In the genomic region with DNA sequence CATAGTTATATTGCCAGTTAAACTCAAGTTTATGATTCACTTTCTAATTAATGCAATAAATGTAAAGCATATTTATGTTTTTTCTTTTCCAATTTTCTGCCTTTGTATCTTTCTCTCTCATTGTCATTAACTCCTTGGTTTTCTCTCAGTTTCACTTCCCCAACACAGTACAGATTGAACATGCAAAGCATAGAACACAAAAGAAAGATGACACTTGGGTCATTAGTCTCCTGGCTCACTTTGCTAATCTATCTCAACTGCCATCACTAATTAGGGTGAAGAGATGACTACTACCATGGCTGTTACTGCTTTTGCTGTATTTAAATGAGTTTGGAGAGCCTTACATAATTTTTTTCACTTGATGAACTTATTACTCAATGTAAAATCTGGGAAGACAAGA, we compare ENCODE assay signal across 19 cellular contexts. TPM values are rescaled to one million over a fixed set of nuclear protein-coding genes. Genes with fewer than 3 reads are reported as not detected.
DNase-seq lines count a peak whose midpoint lies in the region; ATAC-seq, FAIRE-seq and TF ChIP-seq lines count a peak whose summit lies in the region.
"Had no signal": no experiment of that assay in that cellular context is flagged by ENCODE, and none has a peak within 500 bp of the region (broad histone marks: within the 10 kb centered on the region; RNA-seq: fewer than 3 reads in every experiment).

No MANE protein-coding gene starts in this region.

- peak; percentile 52 for FAIRE-seq in GM12878 (lab: Jason Lieb, UNC)
- FAIRE-seq: GM19239, islet of Langerhans had no signal

- H3K9me3 ChIP-seq in GM12878 (replicated peaks; ENCODE audit: control insufficient read depth, insufficient read depth, low read length) = no peaks in the 10 kb centered on the region; the same call in 2 of the 3 replicates

- no peak for TF ChIP-seq POLR2A in GM12878 (IDR thresholded peaks at IDR 0.05; ENCODE audit: low read depth, low read length)

- POLR2A ChIA-PET in GM12878 (lab: Charles Lee) = no interaction called here

- H3K27ac ChIP-seq in GM12878 (ENCODE audit: control insufficient read depth, insufficient read depth) = no peak overlapping the region
- H3K27ac ChIP-seq: BLaER1 treated with 17β-estradiol and CSF1 and Interleukin-3, amounts not matched to agents 10 nM and 100 nM had no signal

- no peak for TF ChIP-seq RAD21 in GM12878 (IDR thresholded peaks at IDR 0.05; ENCODE audit: insufficient read depth, low read depth, low read length)

- H3K4me2 ChIP-seq in GM12878 (ENCODE audit: control insufficient read depth, insufficient read depth) = no peak overlapping the region
- H3K4me2 ChIP-seq: BLaER1 treated with 17β-estradiol and CSF1 and Interleukin-3, amounts not matched to agents 10 nM and 100 nM had no signal

- SMC1A ChIA-PET in GM12878 (lab: Charles Lee; ENCODE audit: uncharacterized antibody, unreplicated experiment) = interaction anchor here (0.6 to 1.3 kb wide), 2 partner anchors 9 to 1446 kb away, joined by 3 to 4 read pairs; no protein-coding TSS in a partner anchor

- H3K36me3 ChIP-seq in GM12878 (ENCODE audit: control insufficient read depth in 2 of 2, insufficient read depth in 2 of 2, low read length in 1 of 2) = no peaks in the 10 kb centered on the region
- H3K36me3 ChIP-seq: BLaER1 treated with 17β-estradiol and CSF1 and Interleukin-3, amounts not matched to agents 10 nM and 100 nM had no signal

- H3K79me2 ChIP-seq in GM12878 (ENCODE audit: control insufficient read depth, insufficient read depth, low read length) = no peaks in the 10 kb centered on the region

- no TSS peak for BruUV-seq in GM12878 (replicated peaks; lab: Mats Ljungman, UMichigan)

- in situ Hi-C loops in GM12878 (cut with MboI) = no loop called here

- H3K9ac ChIP-seq in GM12878 (ENCODE audit: control insufficient read depth, insufficient read depth, low read length) = no peak overlapping the region
- H3K9ac ChIP-seq: BLaER1 treated with 17β-estradiol and CSF1 and Interleukin-3, amounts not matched to agents 10 nM and 100 nM had no signal

- no peak overlapping the region for H2AFZ ChIP-seq in GM12878 (ENCODE audit: control insufficient read depth, low read depth, low read length)

- no peak overlapping the region for H3K4me3 ChIP-seq in GM12878
- H3K4me3 ChIP-seq: BLaER1 treated with 17β-estradiol and CSF1 and Interleukin-3, amounts not matched to agents 10 nM and 100 nM had no signal

- no peak for TF ChIP-seq CTCF in GM12878 (IDR thresholded peaks at IDR 0.05 in 2 of 3, conservative IDR thresholded peaks at IDR 0.05 in 1 of 3; ENCODE audit: control insufficient read depth in 2 of 3, extremely low read depth in 1 of 3, insufficient read depth in 1 of 3, low read depth in 3 of 3, low read length in 3 of 3)

- RAD21 ChIA-PET in GM12878 (lab: Charles Lee; ENCODE audit: unreplicated experiment) = interaction anchor here (0.5 kb wide), 1 partner anchor 98 kb away, joined by 3 read pairs; no protein-coding TSS in a partner anchor

- intact Hi-C loops in GM12878 (cut with micrococcal nuclease; ENCODE audit: unreplicated experiment) = no loop called here

- H3K4me1 ChIP-seq in GM12878 (ENCODE audit: control insufficient read depth, insufficient read depth, low read length) = no peaks in the 10 kb centered on the region
- H3K4me1 ChIP-seq: BLaER1 treated with 17β-estradiol and CSF1 and Interleukin-3, amounts not matched to agents 10 nM and 100 nM had no signal

- no peaks in the 10 kb centered on the region for H3K27me3 ChIP-seq in GM12878 (replicated peaks in 1 of 2; ENCODE audit: control insufficient read depth in 2 of 2, insufficient read depth in 2 of 2, low read length in 1 of 2)
- H3K27me3 ChIP-seq: BLaER1 treated with 17β-estradiol and CSF1 and Interleukin-3, amounts not matched to agents 10 nM and 100 nM had no signal

- CTCF ChIA-PET in GM12878 (lab: Yijun Ruan, JAX) = no interaction called here

- DNase-seq in GM12878 (ENCODE audit: low read depth, low spot score) (peak; percentile 12), iPS-NIHi7 (ENCODE audit: extremely low spot score) (no peak), EL (no peak), KG1 (lab: John Stamatoyannopoulos, UW) (no peak)
- DNase-seq: DMS153, erythroblast, glutamatergic neuron, mesendoderm, NCI-H1105 treated with DMSO at 0.1 percent for 48 hours, NCI-H345 had no signal

- no peaks in the 10 kb centered on the region for H4K20me1 ChIP-seq in GM12878 (ENCODE audit: control insufficient read depth, insufficient read depth)
- H4K20me1 ChIP-seq: BLaER1 treated with 17β-estradiol and CSF1 and Interleukin-3, amounts not matched to agents 10 nM and 100 nM had no signal

- ATAC-seq in GM18873 (IDR thresholded peaks at IDR 0.05; ENCODE audit: low FRiP score, unreplicated experiment) (peak; percentile 68), GM21717 (IDR thresholded peaks at IDR 0.05; ENCODE audit: unreplicated experiment) (peak; percentile 64), HG03342 (IDR thresholded peaks at IDR 0.05; ENCODE audit: unreplicated experiment) (peak; percentile 79), GM12878 (peak; percentile 98)
- ATAC-seq: Panc1 had no signal

- peak; percentile 46 to 78; a peak in 2 of 4 replicates for TF ChIP-seq EP300 in GM12878 (IDR thresholded peaks at IDR 0.05; ENCODE audit: borderline replicate concordance in 1 of 2, control insufficient read depth in 1 of 2, low read depth in 2 of 2, low read length in 2 of 2)

TF ChIP-seq in GM12878, 131 proteins besides CTCF, POLR2A, EP300 and RAD21 (continues in another document):
- TF ChIP-seq MYB (IDR thresholded peaks at IDR 0.05; ENCODE audit: borderline replicate concordance, low read depth, low read length) = no peak
- TF ChIP-seq IRF4 (IDR thresholded peaks at IDR 0.05; ENCODE audit: low read depth, low read length) = no peak
- TF ChIP-seq, protein P1, sequence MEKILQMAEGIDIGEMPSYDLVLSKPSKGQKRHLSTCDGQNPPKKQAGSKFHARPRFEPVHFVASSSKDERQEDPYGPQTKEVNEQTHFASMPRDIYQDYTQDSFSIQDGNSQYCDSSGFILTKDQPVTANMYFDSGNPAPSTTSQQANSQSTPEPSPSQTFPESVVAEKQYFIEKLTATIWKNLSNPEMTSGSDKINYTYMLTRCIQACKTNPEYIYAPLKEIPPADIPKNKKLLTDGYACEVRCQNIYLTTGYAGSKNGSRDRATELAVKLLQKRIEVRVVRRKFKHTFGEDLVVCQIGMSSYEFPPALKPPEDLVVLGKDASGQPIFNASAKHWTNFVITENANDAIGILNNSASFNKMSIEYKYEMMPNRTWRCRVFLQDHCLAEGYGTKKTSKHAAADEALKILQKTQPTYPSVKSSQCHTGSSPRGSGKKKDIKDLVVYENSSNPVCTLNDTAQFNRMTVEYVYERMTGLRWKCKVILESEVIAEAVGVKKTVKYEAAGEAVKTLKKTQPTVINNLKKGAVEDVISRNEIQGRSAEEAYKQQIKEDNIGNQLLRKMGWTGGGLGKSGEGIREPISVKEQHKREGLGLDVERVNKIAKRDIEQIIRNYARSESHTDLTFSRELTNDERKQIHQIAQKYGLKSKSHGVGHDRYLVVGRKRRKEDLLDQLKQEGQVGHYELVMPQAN (conservative IDR thresholded peaks at IDR 0.05) = no peak
- no peak for TF ChIP-seq ASH2L (IDR thresholded peaks at IDR 0.05; ENCODE audit: borderline replicate concordance, low read depth)
- TF ChIP-seq RCOR1 (conservative IDR thresholded peaks at IDR 0.05; ENCODE audit: low read depth, low read length) = 0 out of 2 replicates have a peak, but pooled peaks have one; percentile 43
- TF ChIP-seq TCF7 (IDR thresholded peaks at IDR 0.05; ENCODE audit: borderline replicate concordance) = no peak
- TF ChIP-seq, protein P2, sequence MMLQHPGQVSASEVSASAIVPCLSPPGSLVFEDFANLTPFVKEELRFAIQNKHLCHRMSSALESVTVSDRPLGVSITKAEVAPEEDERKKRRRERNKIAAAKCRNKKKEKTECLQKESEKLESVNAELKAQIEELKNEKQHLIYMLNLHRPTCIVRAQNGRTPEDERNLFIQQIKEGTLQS (IDR thresholded peaks at IDR 0.05; ENCODE audit: borderline replicate concordance, extremely low read depth, low read depth, low read length) = no peak
- TF ChIP-seq KLF5 (IDR thresholded peaks at IDR 0.05; ENCODE audit: partially characterized antibody) = no peak
- TF ChIP-seq GABPA (IDR thresholded peaks at IDR 0.05; ENCODE audit: low read depth) = no peak
- TF ChIP-seq RELA (IDR thresholded peaks at IDR 0.05; ENCODE audit: borderline replicate concordance, partially characterized antibody) = no peak
- no peak for TF ChIP-seq SRF (IDR thresholded peaks at IDR 0.05; ENCODE audit: low read depth in 2 of 2, low read length in 2 of 2)
- TF ChIP-seq CHD2 (IDR thresholded peaks at IDR 0.05; ENCODE audit: borderline replicate concordance, low read depth, low read length) = 0 out of 2 replicates have a peak, but pooled peaks have one; percentile 17
- TF ChIP-seq SIN3A (IDR thresholded peaks at IDR 0.05; ENCODE audit: low read depth, low read length) = no peak
- no peak for TF ChIP-seq ZNF274 (IDR thresholded peaks at IDR 0.05; ENCODE audit: insufficient read depth, insufficient read length)
- no peak for TF ChIP-seq NFXL1 (IDR thresholded peaks at IDR 0.05; ENCODE audit: borderline replicate concordance)
- TF ChIP-seq ZZZ3 (IDR thresholded peaks at IDR 0.05; ENCODE audit: control insufficient read depth, insufficient read length, low read depth) = no peak
- peak; percentile 81 for TF ChIP-seq NR2F1 (conservative IDR thresholded peaks at IDR 0.05)
- TF ChIP-seq RB1 (IDR thresholded peaks at IDR 0.05; ENCODE audit: borderline replicate concordance) = no peak
- no peak for TF ChIP-seq TCF12 (IDR thresholded peaks at IDR 0.05; ENCODE audit: low read depth, low read length)

RNA-seq across cellular contexts. Expression of a gene that starts 12.3 kb away (rescaled TPM):
- not detected in 2 replicates for total RNA-seq in GM12878 (2013; cell fraction: nucleolus; rRNA removed)
- total RNA-seq in GM12878 (2014; rRNA removed) (0.22 TPM in 1 of 2 replicates, not detected in the other), GM12878 (2014; rRNA removed; fragmentation: Illumina TruSeq; extraction: Trizol) (not detected in 2 replicates), GM12878 (2021) (not detected in 2 replicates)
- polyA plus RNA-seq in GM12878 (2011; ENCODE audit: low read depth) = not detected
- polyA plus RNA-seq in GM12878 (2011; rRNA removed) (0.12 and 0.22 TPM in 2 replicates), GM12878 (2014; fragmentation: Illumina TruSeq; extraction: Trizol) (0.16 TPM in 1 of 2 replicates, not detected in the other), GM12878 (2014; fragmentation: Nextera tagmentation; extraction: Ambion mirVana) (not detected), GM12878 (2014; rRNA removed) (0.10 TPM in 1 of 2 replicates, not detected in the other), GM12878 (2016; fragmentation: Nextera tagmentation; extraction: Ambion mirVana) (not detected)
- polyA plus RNA-seq in GM12878 (2011; cell fraction: cytosol; rRNA removed) = not detected in 2 replicates
- polyA plus RNA-seq in GM12878 (2011; cell fraction: nucleus; rRNA removed) = not detected in 2 replicates
- not detected in 2 replicates for polyA plus RNA-seq in GM12878 (2012)
- polyA minus RNA-seq in GM12878 (2011; rRNA and poly(A)+ RNA removed) = not detected in 2 replicates
- polyA minus RNA-seq in GM12878 (2011; cell fraction: cytosol; rRNA and poly(A)+ RNA removed) = not detected in 2 replicates
- polyA minus RNA-seq in GM12878 (2011; cell fraction: nucleus; rRNA and poly(A)+ RNA removed) = not detected in 2 replicates
- total RNA-seq: activated CD8-positive, alpha-beta memory T cell treated with anti-CD3 and anti-CD28 coated beads for 36 hours had no signal
- polyA plus RNA-seq: neural cell had no signal
